In genomic region chr14:54487771-54488170, GRCh38 we compare ENCODE assay signal across 8 cellular contexts. TPM values are rescaled to one million over a fixed set of nuclear protein-coding genes. Genes with fewer than 3 reads are reported as not detected.
DNase-seq lines count a peak whose midpoint lies in the region; FAIRE-seq and TF ChIP-seq lines count a peak whose summit lies in the region.

No MANE protein-coding gene starts in this region.

- peak overlapping the region; percentile 94 for H3K4me2 ChIP-seq in SU-DHL-6 (ENCODE audit: low read depth, low read length, poor library complexity, severe bottlenecking)

- in situ Hi-C loops in GM13976 (cut with MboI; ENCODE audit: low sequenced_read_pairs, unreplicated experiment): no loop called here

- no peak overlapping the region for H2AFZ ChIP-seq in SU-DHL-6 (ENCODE audit: low read depth, low read length, severe bottlenecking)

- no peaks in the 10 kb centered on the region for H3K27me3 ChIP-seq in SU-DHL-6 (ENCODE audit: low read length)
- H3K27me3 ChIP-seq in neutrophil: no peaks in the 10 kb centered on the region

- H3K9me3 ChIP-seq in SU-DHL-6 (ENCODE audit: insufficient read depth, low read length) (no peaks in the 10 kb centered on the region), neutrophil (no peaks in the 10 kb centered on the region)

- peaks cover 20 to 30% of the 10 kb centered on the region in 2 experiments for H3K4me1 ChIP-seq in neutrophil (ENCODE audit: control insufficient read depth in 1 of 2, insufficient read depth in 1 of 2, low read depth in 1 of 2, low read length in 1 of 2)

- H3K9ac ChIP-seq in SU-DHL-6 (ENCODE audit: low read length): peak overlapping the region; percentile 89

- FAIRE-seq in GM12892 (lab: Jason Lieb, UNC): no peak

- H3K4me3 ChIP-seq in SU-DHL-6 (ENCODE audit: insufficient read depth, low read length, poor library complexity, severe bottlenecking) (peak overlapping the region; percentile 88), neutrophil (ENCODE audit: low read depth in 1 of 2, low read length in 1 of 2) (peak overlapping the region; percentile 71 to 87)

- no peak for TF ChIP-seq POLR2A in GM12892 (IDR thresholded peaks at IDR 0.05; ENCODE audit: low read depth, low read length)

- H3K27ac ChIP-seq in SU-DHL-6 (ENCODE audit: low read depth, low read length): peak overlapping the region; percentile 62; the same call in 1 of the 2 replicates
- peak overlapping the region; percentile 92 for H3K27ac ChIP-seq in neutrophil

- H4K20me1 ChIP-seq in SU-DHL-6 (ENCODE audit: low read depth, low read length): no peaks in the 10 kb centered on the region

- TF ChIP-seq CTCF in GM13976 (IDR thresholded peaks at IDR 0.05; ENCODE audit: borderline replicate concordance, control extremely low read depth, extremely low read depth, insufficient read depth, missing control alignments) (no peak), SU-DHL-6 (IDR thresholded peaks at IDR 0.05; ENCODE audit: insufficient read depth, low read length, poor library complexity, severe bottlenecking) (no peak), neutrophil (IDR thresholded peaks at IDR 0.05) (no peak)

- H3F3A ChIP-seq in SU-DHL-6 (ENCODE audit: insufficient read depth): peaks cover 21% of the 10 kb centered on the region; the same call in 1 of the 2 replicates

- peaks cover 64% of the 10 kb centered on the region for H3K79me2 ChIP-seq in SU-DHL-6 (ENCODE audit: insufficient read depth, low read length)

- H3K9me2 ChIP-seq in SU-DHL-6 (replicated peaks; ENCODE audit: insufficient read depth, low read length): no peaks in the 10 kb centered on the region

- H3K36me3 ChIP-seq in SU-DHL-6 (ENCODE audit: low read length) (peaks cover 3% of the 10 kb centered on the region; the same call in 1 of the 2 replicates), neutrophil (peaks cover 7% of the 10 kb centered on the region)

- peak; percentile 28 for DNase-seq in A172 (ENCODE audit: low spot score)
- DNase-seq in GM13976 (ENCODE audit: low spot score): peak; percentile 23
- DNase-seq in fibroblast of gingiva (ENCODE audit: low read depth): peak; percentile 67
- DNase-seq in stimulated activated CD4-positive, alpha-beta T cell treated with anti-CD3 and anti-CD28 coated beads, Interleukin-4, amount 100 ng/mL, for 1 hour: no peak
- no peak for DNase-seq in GM12892 (ENCODE audit: insufficient read length)
- DNase-seq in amygdala (lab: John Stamatoyannopoulos, UW): no peak

RNA-seq across cellular contexts. Expression of gene GMFB, which starts 1.0 kb away (rescaled TPM):
- total RNA-seq in A172 (2014; rRNA removed; shearing (Covaris generic)): 63.2 and 96.4 TPM in 2 replicates
- polyA plus RNA-seq in GM12892 (2012; ENCODE audit: missing spikeins): 30.9 TPM

RNA-seq across cellular contexts. Expression of gene CGRRF1, which starts 21.9 kb away (rescaled TPM):
- total RNA-seq in A172 (2014; rRNA removed; shearing (Covaris generic)): 10.9 and 12.9 TPM in 2 replicates
- 12.3 TPM for polyA plus RNA-seq in GM12892 (2012; ENCODE audit: missing spikeins)

RNA-seq across cellular contexts. Expression of gene CNIH1, which starts 46.6 kb away (rescaled TPM):
- total RNA-seq in A172 (2014; rRNA removed; shearing (Covaris generic)): 90.4 and 106 TPM in 2 replicates
- 84.4 TPM for polyA plus RNA-seq in GM12892 (2012; ENCODE audit: missing spikeins)

Comparison
In these comparisons a context has a peak if more than half of its experiments do, and no peak if none do; other contexts are left out.
1. DNase-seq: peak in A172 (single experiment), GM13976 (single experiment) and fibroblast of gingiva (single experiment); none in stimulated activated CD4-positive, alpha-beta T cell treated with anti-CD3 and anti-CD28 coated beads, Interleukin-4, amount 100 ng/mL, for 1 hour (single experiment), GM12892 (single experiment) and amygdala (0 of 56).